ENCODE assay signal across 1 cellular context in the genomic region with DNA sequence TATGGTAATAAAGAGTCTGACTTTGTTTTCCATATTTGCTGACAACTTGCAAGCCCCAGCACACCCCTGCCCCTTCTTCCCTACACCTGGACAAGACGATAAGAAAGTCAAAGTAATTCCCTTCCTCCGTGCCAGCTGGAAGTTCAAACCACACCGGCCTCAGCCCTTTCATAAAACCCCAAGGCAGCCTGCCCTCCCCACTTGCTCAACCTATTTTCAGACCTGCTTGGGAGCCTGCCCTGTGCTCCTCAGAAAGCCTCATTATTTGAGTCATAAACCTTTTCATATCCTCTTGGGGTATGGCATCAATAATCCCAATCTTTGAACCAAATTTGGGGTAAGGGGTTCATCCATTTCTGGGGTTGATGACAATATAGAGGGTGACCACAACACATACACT.
TF ChIP-seq lines count a peak whose summit lies in the region.

No MANE protein-coding gene starts in this region.

TF ChIP-seq in HepG2, 621 proteins besides CTCF, POLR2A, EP300 and RAD21:
- TF ChIP-seq SKI (IDR thresholded peaks at IDR 0.05; ENCODE audit: partially characterized antibody), result no peak
- TF ChIP-seq, protein P1, sequence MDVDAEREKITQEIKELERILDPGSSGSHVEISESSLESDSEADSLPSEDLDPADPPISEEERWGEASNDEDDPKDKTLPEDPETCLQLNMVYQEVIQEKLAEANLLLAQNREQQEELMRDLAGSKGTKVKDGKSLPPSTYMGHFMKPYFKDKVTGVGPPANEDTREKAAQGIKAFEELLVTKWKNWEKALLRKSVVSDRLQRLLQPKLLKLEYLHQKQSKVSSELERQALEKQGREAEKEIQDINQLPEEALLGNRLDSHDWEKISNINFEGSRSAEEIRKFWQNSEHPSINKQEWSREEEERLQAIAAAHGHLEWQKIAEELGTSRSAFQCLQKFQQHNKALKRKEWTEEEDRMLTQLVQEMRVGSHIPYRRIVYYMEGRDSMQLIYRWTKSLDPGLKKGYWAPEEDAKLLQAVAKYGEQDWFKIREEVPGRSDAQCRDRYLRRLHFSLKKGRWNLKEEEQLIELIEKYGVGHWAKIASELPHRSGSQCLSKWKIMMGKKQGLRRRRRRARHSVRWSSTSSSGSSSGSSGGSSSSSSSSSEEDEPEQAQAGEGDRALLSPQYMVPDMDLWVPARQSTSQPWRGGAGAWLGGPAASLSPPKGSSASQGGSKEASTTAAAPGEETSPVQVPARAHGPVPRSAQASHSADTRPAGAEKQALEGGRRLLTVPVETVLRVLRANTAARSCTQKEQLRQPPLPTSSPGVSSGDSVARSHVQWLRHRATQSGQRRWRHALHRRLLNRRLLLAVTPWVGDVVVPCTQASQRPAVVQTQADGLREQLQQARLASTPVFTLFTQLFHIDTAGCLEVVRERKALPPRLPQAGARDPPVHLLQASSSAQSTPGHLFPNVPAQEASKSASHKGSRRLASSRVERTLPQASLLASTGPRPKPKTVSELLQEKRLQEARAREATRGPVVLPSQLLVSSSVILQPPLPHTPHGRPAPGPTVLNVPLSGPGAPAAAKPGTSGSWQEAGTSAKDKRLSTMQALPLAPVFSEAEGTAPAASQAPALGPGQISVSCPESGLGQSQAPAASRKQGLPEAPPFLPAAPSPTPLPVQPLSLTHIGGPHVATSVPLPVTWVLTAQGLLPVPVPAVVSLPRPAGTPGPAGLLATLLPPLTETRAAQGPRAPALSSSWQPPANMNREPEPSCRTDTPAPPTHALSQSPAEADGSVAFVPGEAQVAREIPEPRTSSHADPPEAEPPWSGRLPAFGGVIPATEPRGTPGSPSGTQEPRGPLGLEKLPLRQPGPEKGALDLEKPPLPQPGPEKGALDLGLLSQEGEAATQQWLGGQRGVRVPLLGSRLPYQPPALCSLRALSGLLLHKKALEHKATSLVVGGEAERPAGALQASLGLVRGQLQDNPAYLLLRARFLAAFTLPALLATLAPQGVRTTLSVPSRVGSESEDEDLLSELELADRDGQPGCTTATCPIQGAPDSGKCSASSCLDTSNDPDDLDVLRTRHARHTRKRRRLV (CRISPR knock-in tag; IDR thresholded peaks at IDR 0.05), result no peak
- TF ChIP-seq ZNF383 (CRISPR knock-in tag; IDR thresholded peaks at IDR 0.05; ENCODE audit: borderline replicate concordance), result no peak
- TF ChIP-seq SIN3A (IDR thresholded peaks at IDR 0.05; ENCODE audit: borderline replicate concordance, low read depth, low read length), result no peak
- TF ChIP-seq SRY (CRISPR knock-in tag; IDR thresholded peaks at IDR 0.05), result no peak
- no peak for TF ChIP-seq KLF12 (CRISPR knock-in tag; IDR thresholded peaks at IDR 0.05; ENCODE audit: borderline replicate concordance)
- TF ChIP-seq, protein P2, sequence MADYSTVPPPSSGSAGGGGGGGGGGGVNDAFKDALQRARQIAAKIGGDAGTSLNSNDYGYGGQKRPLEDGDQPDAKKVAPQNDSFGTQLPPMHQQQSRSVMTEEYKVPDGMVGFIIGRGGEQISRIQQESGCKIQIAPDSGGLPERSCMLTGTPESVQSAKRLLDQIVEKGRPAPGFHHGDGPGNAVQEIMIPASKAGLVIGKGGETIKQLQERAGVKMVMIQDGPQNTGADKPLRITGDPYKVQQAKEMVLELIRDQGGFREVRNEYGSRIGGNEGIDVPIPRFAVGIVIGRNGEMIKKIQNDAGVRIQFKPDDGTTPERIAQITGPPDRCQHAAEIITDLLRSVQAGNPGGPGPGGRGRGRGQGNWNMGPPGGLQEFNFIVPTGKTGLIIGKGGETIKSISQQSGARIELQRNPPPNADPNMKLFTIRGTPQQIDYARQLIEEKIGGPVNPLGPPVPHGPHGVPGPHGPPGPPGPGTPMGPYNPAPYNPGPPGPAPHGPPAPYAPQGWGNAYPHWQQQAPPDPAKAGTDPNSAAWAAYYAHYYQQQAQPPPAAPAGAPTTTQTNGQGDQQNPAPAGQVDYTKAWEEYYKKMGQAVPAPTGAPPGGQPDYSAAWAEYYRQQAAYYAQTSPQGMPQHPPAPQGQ (CRISPR knock-in tag; IDR thresholded peaks at IDR 0.05; ENCODE audit: borderline replicate concordance), result no peak
- TF ChIP-seq, protein P3, sequence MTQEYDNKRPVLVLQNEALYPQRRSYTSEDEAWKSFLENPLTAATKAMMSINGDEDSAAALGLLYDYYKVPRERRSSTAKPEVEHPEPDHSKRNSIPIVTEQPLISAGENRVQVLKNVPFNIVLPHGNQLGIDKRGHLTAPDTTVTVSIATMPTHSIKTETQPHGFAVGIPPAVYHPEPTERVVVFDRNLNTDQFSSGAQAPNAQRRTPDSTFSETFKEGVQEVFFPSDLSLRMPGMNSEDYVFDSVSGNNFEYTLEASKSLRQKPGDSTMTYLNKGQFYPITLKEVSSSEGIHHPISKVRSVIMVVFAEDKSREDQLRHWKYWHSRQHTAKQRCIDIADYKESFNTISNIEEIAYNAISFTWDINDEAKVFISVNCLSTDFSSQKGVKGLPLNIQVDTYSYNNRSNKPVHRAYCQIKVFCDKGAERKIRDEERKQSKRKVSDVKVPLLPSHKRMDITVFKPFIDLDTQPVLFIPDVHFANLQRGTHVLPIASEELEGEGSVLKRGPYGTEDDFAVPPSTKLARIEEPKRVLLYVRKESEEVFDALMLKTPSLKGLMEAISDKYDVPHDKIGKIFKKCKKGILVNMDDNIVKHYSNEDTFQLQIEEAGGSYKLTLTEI (CRISPR knock-in tag; conservative IDR thresholded peaks at IDR 0.05), result no peak
- TF ChIP-seq ZNF644 (CRISPR knock-in tag; IDR thresholded peaks at IDR 0.05; ENCODE audit: low read depth), result no peak
- no peak for TF ChIP-seq ZNF44 (CRISPR knock-in tag; IDR thresholded peaks at IDR 0.05)
- TF ChIP-seq GFI1 (CRISPR knock-in tag; IDR thresholded peaks at IDR 0.05; ENCODE audit: borderline replicate concordance), result no peak
- no peak for TF ChIP-seq ZNF121 (CRISPR knock-in tag; IDR thresholded peaks at IDR 0.05)
- TF ChIP-seq ZFP82 (CRISPR knock-in tag; IDR thresholded peaks at IDR 0.05; ENCODE audit: borderline replicate concordance), result no peak
- no peak for TF ChIP-seq SOX13 (IDR thresholded peaks at IDR 0.05)
- TF ChIP-seq SOX13 (CRISPR knock-in tag; conservative IDR thresholded peaks at IDR 0.05 in 1 of 2, IDR thresholded peaks at IDR 0.05 in 1 of 2), result no peak
- TF ChIP-seq ELF3 (CRISPR knock-in tag; IDR thresholded peaks at IDR 0.05), result no peak
- TF ChIP-seq, protein P4, sequence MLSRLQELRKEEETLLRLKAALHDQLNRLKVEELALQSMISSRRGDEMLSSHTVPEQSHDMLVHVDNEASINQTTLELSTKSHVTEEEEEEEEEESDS (CRISPR knock-in tag; IDR thresholded peaks at IDR 0.05; ENCODE audit: borderline replicate concordance), result no peak
- TF ChIP-seq CHD4 (IDR thresholded peaks at IDR 0.05; ENCODE audit: borderline replicate concordance, low read length), result no peak
- no peak for TF ChIP-seq NR2F6 (IDR thresholded peaks at IDR 0.05)
- TF ChIP-seq NR2F6 (CRISPR knock-in tag; IDR thresholded peaks at IDR 0.05), result no peak
